In genomic region chr5:166726406-166726805, GRCh38 we compare ENCODE assay signal across 21 cellular contexts.
"Had no signal": no experiment of that assay in that cellular context is flagged by ENCODE, and none has a peak within 500 bp of the region (broad histone marks: within the 10 kb centered on the region; RNA-seq: fewer than 3 reads in every experiment).

No MANE protein-coding gene starts in this region.

- H3K4me1 ChIP-seq: Peyer's patch had no signal

- H3K4me3 ChIP-seq: MG63, Peyer's patch had no signal

- ATAC-seq: activated CD4-positive, CD25-positive, alpha-beta regulatory T cell treated with anti-CD3 and anti-CD28 coated beads, Interleukin-2, amount 50 U/mL, for 24 hours; activated CD8-positive, alpha-beta T cell treated with anti-CD3 and anti-CD28 coated beads for 36 hours; activated T-cell treated with anti-CD3 and anti-CD28 coated beads, Interleukin-2, amount 50 U/mL, for 72 hours had no signal

- H3K27me3 ChIP-seq: brain microvascular endothelial cell, MG63, Peyer's patch had no signal

- H3K27ac ChIP-seq: brain microvascular endothelial cell, Peyer's patch had no signal

- H3K36me3 ChIP-seq: brain microvascular endothelial cell, MG63, Peyer's patch had no signal

- H3K9me3 ChIP-seq: MG63, Peyer's patch had no signal

- DNase-seq: activated CD4-positive, alpha-beta T cell treated with anti-CD3 and anti-CD28 coated beads for 4 hours; activated CD8-positive, alpha-beta memory T cell treated with anti-CD3 and anti-CD28 coated beads, Interleukin-2, amount 50 U/mL, for 4 hours; activated CD8-positive, alpha-beta T cell treated with anti-CD3 and anti-CD28 coated beads for 36 hours; activated gamma-delta T cell treated with Interleukin-2 at 50 U/mL for 16 hours; activated naive CD4-positive, alpha-beta T cell treated with anti-CD3 and anti-CD28 coated beads, Interleukin-2, amount 10 ng/mL, durations not matched to agents 7 days and 5 days; activated naive CD8-positive, alpha-beta T cell treated with anti-CD3 and anti-CD28 coated beads for 36 hours; activated T-cell treated with anti-CD3 and anti-CD28 coated beads, Interleukin-2, amount 50 U/mL, for 72 hours; brain microvascular endothelial cell; caudate nucleus; MG63; NCI-H1105; NCI-H1436; NCI-H1694 treated with DMSO at 0.1 percent for 48 hours; NCI-H2029 treated with DMSO at 0.1 percent for 48 hours; NCI-H345; NCI-H510A; NCI-H69; NK-92 treated with Interleukin-12 subunit alpha and Interleukin-12 subunit beta, amount 100 ng/mL, for 24 hours; Peyer's patch; SHP77 treated with DMSO at 0.1 percent for 48 hours had no signal
